In the genomic region with DNA sequence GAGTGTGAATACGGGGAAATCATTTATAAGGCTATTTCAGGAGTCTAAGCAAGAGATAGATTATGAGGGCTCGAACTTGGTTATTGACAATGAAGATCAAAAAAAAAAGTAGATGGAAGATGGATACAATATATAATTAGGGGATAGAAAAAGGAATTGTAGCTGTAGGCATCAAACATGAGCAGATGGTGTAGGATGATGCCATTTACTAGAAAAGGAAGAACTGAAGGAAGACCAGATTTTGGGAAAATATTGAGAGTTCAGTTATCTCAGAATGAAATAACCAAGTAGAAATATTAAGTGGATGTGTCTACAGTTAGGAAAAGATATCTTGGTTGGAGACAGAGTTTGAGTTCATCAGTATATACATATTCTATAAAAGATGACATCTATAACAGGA, we compare ENCODE assay signal across 33 cellular contexts.
DNase-seq lines count a peak whose midpoint lies in the region; ATAC-seq, FAIRE-seq and TF ChIP-seq lines count a peak whose summit lies in the region.
"Had no signal": no experiment of that assay in that cellular context is flagged by ENCODE, and none has a peak within 500 bp of the region (broad histone marks: within the 10 kb centered on the region; RNA-seq: fewer than 3 reads in every experiment).

No MANE protein-coding gene starts in this region.

- no peaks in the 10 kb centered on the region for H3K27me3 Mint-ChIP-seq in T-helper 17 cell
- H3K27me3 Mint-ChIP-seq: B cell; CD4-positive, alpha-beta memory T cell; CD4-positive, alpha-beta T cell; CD4-positive, CD25-positive, alpha-beta regulatory T cell; CD8-positive, alpha-beta memory T cell had no signal

- H3K9me3 ChIP-seq in A549 (no peaks in the 10 kb centered on the region), T-helper 17 cell (ENCODE audit: control insufficient read depth, low read length, poor library complexity, severe bottlenecking) (no peaks in the 10 kb centered on the region)
- H3K9me3 ChIP-seq: BE2C; BLaER1; BLaER1 treated with 17β-estradiol and CSF1 and Interleukin-3, amounts not matched to agents 10 nM and 100 nM; Caco-2 had no signal

- no peaks in the 10 kb centered on the region for H3K36me3 Mint-ChIP-seq in T-helper 17 cell (ENCODE audit: low read depth)
- H3K36me3 Mint-ChIP-seq: CD14-positive monocyte; CD4-positive, alpha-beta memory T cell; CD4-positive, CD25-positive, alpha-beta regulatory T cell; CD8-positive, alpha-beta memory T cell; CD8-positive, alpha-beta T cell had no signal

- CTCF ChIA-PET in A549 (lab: Yijun Ruan, JAX) = no interaction called here

- H3K4me2 ChIP-seq in A549 = no peak overlapping the region
- H3K4me2 ChIP-seq: BLaER1; BLaER1 treated with 17β-estradiol and CSF1 and Interleukin-3, amounts not matched to agents 10 nM and 100 nM had no signal

- no peak for TF ChIP-seq RAD21 in A549 (conservative IDR thresholded peaks at IDR 0.05 in 1 of 2, IDR thresholded peaks at IDR 0.05 in 1 of 2)

- TF ChIP-seq POLR2A in A549 (IDR thresholded peaks at IDR 0.05; ENCODE audit: low read length) = no peak

- no peak for ATAC-seq in A549
- ATAC-seq in T-helper 17 cell = no peak
- ATAC-seq in HG03571 (IDR thresholded peaks at IDR 0.05; ENCODE audit: unreplicated experiment) = no peak
- ATAC-seq: CD8-positive, alpha-beta T cell had no signal

- DNase-seq in A549 (ENCODE audit: low read depth in 1 of 2, low spot score in 1 of 2) (no peak), G401 (ENCODE audit: low spot score) (peak; percentile 65), cerebellar cortex (ENCODE audit: low spot score) (peak; percentile 51), T-helper 17 cell (no peak)
- no peak for DNase-seq in activated CD8-positive, alpha-beta memory T cell treated with anti-CD3 and anti-CD28 coated beads, Interleukin-2, amount 50 U/mL, for 4 hours
- DNase-seq: 8988T; ACHN; AML-193; BE2C; Caco-2; Calu3; CD4-positive, alpha-beta memory T cell; CD4-positive, alpha-beta T cell; CD4-positive, CD25-positive, alpha-beta regulatory T cell; CD8-positive, alpha-beta memory T cell; CD8-positive, alpha-beta T cell; COR-L47; DMS 273 treated with DMSO at 0.1 percent for 48 hours; DMS153; DMS53; DMS79; DMS79 treated with DMSO at 0.1 percent for 48 hours; DND-41; EL had no signal

- no peak overlapping the region for H3K27ac Mint-ChIP-seq in T-helper 17 cell
- H3K27ac Mint-ChIP-seq: B cell; CD14-positive monocyte; CD4-positive, alpha-beta memory T cell; CD4-positive, alpha-beta T cell; CD4-positive, CD25-positive, alpha-beta regulatory T cell; CD8-positive, alpha-beta memory T cell; CD8-positive, alpha-beta T cell had no signal

- H3K4me1 ChIP-seq in A549 = peaks cover 25% of the 10 kb centered on the region
- H3K4me1 ChIP-seq: BLaER1; BLaER1 treated with 17β-estradiol and CSF1 and Interleukin-3, amounts not matched to agents 10 nM and 100 nM; Caco-2 had no signal

- TF ChIP-seq CTCF in A549 (IDR thresholded peaks at IDR 0.05) = no peak

- H3K4me3 Mint-ChIP-seq in T-helper 17 cell = no peak overlapping the region
- H3K4me3 Mint-ChIP-seq: B cell; CD14-positive monocyte; CD4-positive, alpha-beta memory T cell; CD4-positive, alpha-beta T cell; CD4-positive, CD25-positive, alpha-beta regulatory T cell; CD8-positive, alpha-beta memory T cell; CD8-positive, alpha-beta T cell had no signal

- no peak overlapping the region for H3K27ac ChIP-seq in A549
- H3K27ac ChIP-seq: 22Rv1; BLaER1; BLaER1 treated with 17β-estradiol and CSF1 and Interleukin-3, amounts not matched to agents 10 nM and 100 nM; C4-2B had no signal

- POLR2A ChIA-PET in A549 (lab: Yijun Ruan, JAX) = no interaction called here

- no peaks in the 10 kb centered on the region for H3K4me1 Mint-ChIP-seq in T-helper 17 cell
- H3K4me1 Mint-ChIP-seq: B cell; CD14-positive monocyte; CD4-positive, alpha-beta memory T cell; CD4-positive, CD25-positive, alpha-beta regulatory T cell; CD8-positive, alpha-beta memory T cell had no signal

- FAIRE-seq in A549 (lab: Jason Lieb, UNC) = peak; percentile 32
- FAIRE-seq: A204.1, D721Med had no signal

- in situ Hi-C loops in G401 (cut with HindIII; ENCODE audit: low sequenced_read_pairs) = no loop called here

- 83% methylated on average over 2 of the region's 2 CpGs for WGBS in A549 (ENCODE audit: missing lambda C conversion rate)

- no peak overlapping the region for H3K4me3 ChIP-seq in A549
- H3K4me3 ChIP-seq: BLaER1; BLaER1 treated with 17β-estradiol and CSF1 and Interleukin-3, amounts not matched to agents 10 nM and 100 nM had no signal

- TF ChIP-seq EP300 in A549 (IDR thresholded peaks at IDR 0.05) = no peak

TF ChIP-seq in A549, 52 proteins besides CTCF, POLR2A, EP300 and RAD21:
- TF ChIP-seq CEBPB (IDR thresholded peaks at IDR 0.05) (no peak), TP53 (CRISPR knock-in tag; IDR thresholded peaks at IDR 0.05) (no peak), FOSB (CRISPR knock-in tag; IDR thresholded peaks at IDR 0.05) (no peak), GATA3 (IDR thresholded peaks at IDR 0.05; ENCODE audit: borderline replicate concordance) (no peak), PHF8 (IDR thresholded peaks at IDR 0.05; ENCODE audit: borderline replicate concordance, low read depth) (no peak), POLR2AphosphoS2 (conservative IDR thresholded peaks at IDR 0.05; ENCODE audit: low read length) (no peak), SREBF2 (IDR thresholded peaks at IDR 0.05) (no peak), NR3C1 (IDR thresholded peaks at IDR 0.05) (no peak), FOSL2 (IDR thresholded peaks at IDR 0.05) (no peak), FOSL2 (CRISPR knock-in tag; IDR thresholded peaks at IDR 0.05) (no peak), MYC (IDR thresholded peaks at IDR 0.05; ENCODE audit: borderline replicate concordance, low read length) (no peak)
- TF ChIP-seq, protein P1, sequence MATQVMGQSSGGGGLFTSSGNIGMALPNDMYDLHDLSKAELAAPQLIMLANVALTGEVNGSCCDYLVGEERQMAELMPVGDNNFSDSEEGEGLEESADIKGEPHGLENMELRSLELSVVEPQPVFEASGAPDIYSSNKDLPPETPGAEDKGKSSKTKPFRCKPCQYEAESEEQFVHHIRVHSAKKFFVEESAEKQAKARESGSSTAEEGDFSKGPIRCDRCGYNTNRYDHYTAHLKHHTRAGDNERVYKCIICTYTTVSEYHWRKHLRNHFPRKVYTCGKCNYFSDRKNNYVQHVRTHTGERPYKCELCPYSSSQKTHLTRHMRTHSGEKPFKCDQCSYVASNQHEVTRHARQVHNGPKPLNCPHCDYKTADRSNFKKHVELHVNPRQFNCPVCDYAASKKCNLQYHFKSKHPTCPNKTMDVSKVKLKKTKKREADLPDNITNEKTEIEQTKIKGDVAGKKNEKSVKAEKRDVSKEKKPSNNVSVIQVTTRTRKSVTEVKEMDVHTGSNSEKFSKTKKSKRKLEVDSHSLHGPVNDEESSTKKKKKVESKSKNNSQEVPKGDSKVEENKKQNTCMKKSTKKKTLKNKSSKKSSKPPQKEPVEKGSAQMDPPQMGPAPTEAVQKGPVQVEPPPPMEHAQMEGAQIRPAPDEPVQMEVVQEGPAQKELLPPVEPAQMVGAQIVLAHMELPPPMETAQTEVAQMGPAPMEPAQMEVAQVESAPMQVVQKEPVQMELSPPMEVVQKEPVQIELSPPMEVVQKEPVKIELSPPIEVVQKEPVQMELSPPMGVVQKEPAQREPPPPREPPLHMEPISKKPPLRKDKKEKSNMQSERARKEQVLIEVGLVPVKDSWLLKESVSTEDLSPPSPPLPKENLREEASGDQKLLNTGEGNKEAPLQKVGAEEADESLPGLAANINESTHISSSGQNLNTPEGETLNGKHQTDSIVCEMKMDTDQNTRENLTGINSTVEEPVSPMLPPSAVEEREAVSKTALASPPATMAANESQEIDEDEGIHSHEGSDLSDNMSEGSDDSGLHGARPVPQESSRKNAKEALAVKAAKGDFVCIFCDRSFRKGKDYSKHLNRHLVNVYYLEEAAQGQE (IDR thresholded peaks at IDR 0.05) = no peak
- TF ChIP-seq, protein P2, sequence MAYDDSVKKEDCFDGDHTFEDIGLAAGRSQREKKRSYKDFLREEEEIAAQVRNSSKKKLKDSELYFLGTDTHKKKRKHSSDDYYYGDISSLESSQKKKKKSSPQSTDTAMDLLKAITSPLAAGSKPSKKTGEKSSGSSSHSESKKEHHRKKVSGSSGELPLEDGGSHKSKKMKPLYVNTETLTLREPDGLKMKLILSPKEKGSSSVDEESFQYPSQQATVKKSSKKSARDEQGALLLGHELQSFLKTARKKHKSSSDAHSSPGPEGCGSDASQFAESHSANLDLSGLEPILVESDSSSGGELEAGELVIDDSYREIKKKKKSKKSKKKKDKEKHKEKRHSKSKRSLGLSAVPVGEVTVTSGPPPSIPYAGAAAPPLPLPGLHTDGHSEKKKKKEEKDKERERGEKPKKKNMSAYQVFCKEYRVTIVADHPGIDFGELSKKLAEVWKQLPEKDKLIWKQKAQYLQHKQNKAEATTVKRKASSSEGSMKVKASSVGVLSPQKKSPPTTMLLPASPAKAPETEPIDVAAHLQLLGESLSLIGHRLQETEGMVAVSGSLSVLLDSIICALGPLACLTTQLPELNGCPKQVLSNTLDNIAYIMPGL (CRISPR knock-in tag; IDR thresholded peaks at IDR 0.05; ENCODE audit: borderline replicate concordance) = no peak

Comparison
In these comparisons a context has a peak if more than half of its experiments do, and no peak if none do; other contexts are left out.
1. DNase-seq: peak in G401 (single experiment) and cerebellar cortex (single experiment); none in A549 (0 of 2), T-helper 17 cell (0 of 3) and activated CD8-positive, alpha-beta memory T cell treated with anti-CD3 and anti-CD28 coated beads, Interleukin-2, amount 50 U/mL, for 4 hours (single experiment).